Comparison of ENCODE assay signal across 20 cellular contexts in genomic region chr17:79041723-79042420, GRCh38. TPM values are rescaled to one million over a fixed set of nuclear protein-coding genes. Genes with fewer than 3 reads are reported as not detected.
DNase-seq lines count a peak whose midpoint lies in the region; ATAC-seq, FAIRE-seq and TF ChIP-seq lines count a peak whose summit lies in the region.
"Had no signal": no experiment of that assay in that cellular context is flagged by ENCODE, and none has a peak within 500 bp of the region (broad histone marks: within the 10 kb centered on the region; RNA-seq: fewer than 3 reads in every experiment).

No MANE protein-coding gene starts in this region.

- H3K27me3 ChIP-seq in left ventricle myocardium inferior (ENCODE audit: low read depth) (no peaks in the 10 kb centered on the region), subcutaneous abdominal adipose tissue (ENCODE audit: control insufficient read depth in 5 of 5, insufficient read depth in 4 of 5, low read length in 5 of 5) (no peaks in the 10 kb centered on the region)
- H3K27me3 ChIP-seq: uterus had no signal

- DNase-seq in left ventricle myocardium superior = peak; percentile 25
- no peak for DNase-seq in left ventricle myocardium inferior
- peak; percentile 39 for DNase-seq in RCC 7860 (ENCODE audit: low spot score)
- DNase-seq in glomerular visceral epithelial cell (ENCODE audit: extremely low spot score) = peak; percentile 55
- no peak for DNase-seq in stimulated activated naive CD8-positive, alpha-beta T cell treated with anti-CD3 and anti-CD28 coated beads, Interleukin-15, amount 100 ng/mL, for 72 hours
- no peak for DNase-seq in stimulated activated CD4-positive, alpha-beta T cell treated with anti-CD3 and anti-CD28 coated beads, Interleukin-2, amount 100 ng/mL, for 48 hours
- DNase-seq in activated naive CD8-positive, alpha-beta T cell treated with anti-CD3 and anti-CD28 coated beads for 36 hours = no peak
- DNase-seq: DMS79 treated with DMSO at 0.1 percent for 48 hours; NK-92 treated with Interleukin-12 subunit alpha and Interleukin-12 subunit beta, amount 100 ng/mL, for 24 hours; stimulated activated naive B cell treated with anti-CD40 and anti-IgM and Interleukin-4, amounts not matched to agents 10 μg/mL and 1 μg/mL and 100 μg/mL, for 72 hours had no signal

- H3K4me3 Mint-ChIP-seq in stimulated activated naive CD8-positive, alpha-beta T cell treated with anti-CD3 and anti-CD28 coated beads, Interleukin-15, amount 100 ng/mL, for 72 hours = no peak overlapping the region
- H3K4me3 Mint-ChIP-seq in activated naive CD8-positive, alpha-beta T cell treated with anti-CD3 and anti-CD28 coated beads for 36 hours = no peak overlapping the region
- H3K4me3 Mint-ChIP-seq: CD4-positive, alpha-beta T cell; mesothelial cell of epicardium; stimulated activated naive B cell treated with anti-CD40 and anti-IgM and Interleukin-4, amounts not matched to agents 10 μg/mL and 1 μg/mL and 100 μg/mL, for 72 hours had no signal

- H3K4me3 ChIP-seq in left ventricle myocardium inferior = no peak overlapping the region
- no peak overlapping the region for H3K4me3 ChIP-seq in subcutaneous abdominal adipose tissue (ENCODE audit: low read depth in 1 of 5, low read length in 5 of 5)
- H3K4me3 ChIP-seq: uterus had no signal

- H3K9ac ChIP-seq in subcutaneous abdominal adipose tissue (ENCODE audit: low read length in 5 of 5) = peak overlapping the region in 1 of 5 donors; percentile 35

- H3K36me3 ChIP-seq in left ventricle myocardium inferior (peaks cover 5% of the 10 kb centered on the region), subcutaneous abdominal adipose tissue (ENCODE audit: control insufficient read depth in 5 of 5, insufficient read depth in 5 of 5, low read length in 5 of 5) (peaks cover 0 to 14% (median 9%) of the 10 kb centered on the region in 5 donors)
- H3K36me3 ChIP-seq: uterus, WERI-Rb-1 had no signal

- H3K9me3 ChIP-seq in left ventricle myocardium inferior (replicated peaks) = no peaks in the 10 kb centered on the region
- H3K9me3 ChIP-seq in subcutaneous abdominal adipose tissue (ENCODE audit: control insufficient read depth in 5 of 5, low read length in 5 of 5) = no peaks in the 10 kb centered on the region
- H3K9me3 ChIP-seq: uterus had no signal

- H3K36me3 Mint-ChIP-seq in activated naive CD8-positive, alpha-beta T cell treated with anti-CD3 and anti-CD28 coated beads for 36 hours = no peaks in the 10 kb centered on the region
- H3K36me3 Mint-ChIP-seq: mesothelial cell of epicardium; stimulated activated naive B cell treated with anti-CD40 and anti-IgM and Interleukin-4, amounts not matched to agents 10 μg/mL and 1 μg/mL and 100 μg/mL, for 72 hours had no signal

- peaks cover 0 to 5% of the 10 kb centered on the region in 2 donors for H3K9me3 Mint-ChIP-seq in stimulated activated naive CD8-positive, alpha-beta T cell treated with anti-CD3 and anti-CD28 coated beads, Interleukin-15, amount 100 ng/mL, for 72 hours
- no peaks in the 10 kb centered on the region for H3K9me3 Mint-ChIP-seq in activated naive CD8-positive, alpha-beta T cell treated with anti-CD3 and anti-CD28 coated beads for 36 hours
- H3K9me3 Mint-ChIP-seq: activated T-helper 2 cell treated with anti-CD3 and anti-CD28 coated beads, Interferon-gamma antibody, Interleukin-2, Interleukin-4, amounts not matched to agents 10 μg/mL and 5 μg/mL and 100 μg/mL, durations not matched to agents 14 hours and 24 hours and 36 hours; CD4-positive, alpha-beta T cell; mesothelial cell of epicardium; stimulated activated naive B cell treated with anti-CD40 and anti-IgM and Interleukin-4, amounts not matched to agents 10 μg/mL and 1 μg/mL and 100 μg/mL, for 72 hours had no signal

- H3K27ac ChIP-seq in left ventricle myocardium inferior (replicated peaks) = no peak overlapping the region
- H3K27ac ChIP-seq in subcutaneous abdominal adipose tissue (ENCODE audit: low read depth, low read length) = peak overlapping the region; percentile 65
- H3K27ac ChIP-seq: HL-60, uterus, WERI-Rb-1 had no signal

- FAIRE-seq in RCC 7860 (lab: Jason Lieb, UNC) = no peak
- FAIRE-seq: bronchial epithelial cell, colon, H54 had no signal

- intact Hi-C loops in left ventricle myocardium superior (cut with micrococcal nuclease) (no loop called here), left ventricle myocardium inferior (cut with micrococcal nuclease) (no loop called here)

- no peak for ATAC-seq in left ventricle myocardium superior
- ATAC-seq in stimulated activated naive CD8-positive, alpha-beta T cell treated with anti-CD3 and anti-CD28 coated beads, Interleukin-15, amount 100 ng/mL, for 72 hours = no peak

- TF ChIP-seq CTCF in left ventricle myocardium inferior (IDR thresholded peaks at IDR 0.05; ENCODE audit: borderline replicate concordance) = no peak

- H3K27me3 Mint-ChIP-seq in stimulated activated naive CD8-positive, alpha-beta T cell treated with anti-CD3 and anti-CD28 coated beads, Interleukin-15, amount 100 ng/mL, for 72 hours = peaks cover 19% of the 10 kb centered on the region
- H3K27me3 Mint-ChIP-seq in activated naive CD8-positive, alpha-beta T cell treated with anti-CD3 and anti-CD28 coated beads for 36 hours = peaks cover 17% of the 10 kb centered on the region

- no peak overlapping the region for H3K27ac Mint-ChIP-seq in stimulated activated naive CD8-positive, alpha-beta T cell treated with anti-CD3 and anti-CD28 coated beads, Interleukin-15, amount 100 ng/mL, for 72 hours
- no peak overlapping the region for H3K27ac Mint-ChIP-seq in activated naive CD8-positive, alpha-beta T cell treated with anti-CD3 and anti-CD28 coated beads for 36 hours
- H3K27ac Mint-ChIP-seq: activated T-helper 2 cell treated with anti-CD3 and anti-CD28 coated beads, Interferon-gamma antibody, Interleukin-2, Interleukin-4, amounts not matched to agents 10 μg/mL and 5 μg/mL and 100 μg/mL, durations not matched to agents 14 hours and 24 hours and 36 hours; CD4-positive, alpha-beta T cell; mesothelial cell of epicardium; stimulated activated naive B cell treated with anti-CD40 and anti-IgM and Interleukin-4, amounts not matched to agents 10 μg/mL and 1 μg/mL and 100 μg/mL, for 72 hours had no signal

- peaks cover 7% of the 10 kb centered on the region for H3K4me1 Mint-ChIP-seq in stimulated activated naive CD8-positive, alpha-beta T cell treated with anti-CD3 and anti-CD28 coated beads, Interleukin-15, amount 100 ng/mL, for 72 hours
- peaks cover 3% of the 10 kb centered on the region for H3K4me1 Mint-ChIP-seq in activated naive CD8-positive, alpha-beta T cell treated with anti-CD3 and anti-CD28 coated beads for 36 hours

- H3K4me1 ChIP-seq in left ventricle myocardium inferior = peaks cover 52% of the 10 kb centered on the region
- peaks cover 14 to 48% (median 34%) of the 10 kb centered on the region in 5 donors for H3K4me1 ChIP-seq in subcutaneous abdominal adipose tissue (ENCODE audit: control insufficient read depth in 5 of 5, insufficient read depth in 5 of 5, low read length in 5 of 5)
- H3K4me1 ChIP-seq: uterus had no signal

RNA-seq across cellular contexts. Expression of gene C1QTNF1, which starts 17.9 kb away (rescaled TPM):
- total RNA-seq in left ventricle myocardium superior (247 TPM), left ventricle myocardium inferior (146 TPM)
- under 1 TPM; 0.12 to 0.14 TPM for total RNA-seq in activated naive CD8-positive, alpha-beta T cell treated with anti-CD3 and anti-CD28 coated beads for 36 hours
- total RNA-seq: activated T-helper 2 cell treated with anti-CD3 and anti-CD28 coated beads, Interferon-gamma antibody, Interleukin-2, Interleukin-4, amounts not matched to agents 10 μg/mL and 5 μg/mL and 100 μg/mL, durations not matched to agents 14 hours and 24 hours and 36 hours; CD4-positive, alpha-beta T cell had no signal

RNA-seq across cellular contexts. Expression of gene CANT1, which starts 32.3 kb away (rescaled TPM):
- total RNA-seq in left ventricle myocardium superior (28.2 TPM), left ventricle myocardium inferior (24.2 TPM)
- total RNA-seq in activated naive CD8-positive, alpha-beta T cell treated with anti-CD3 and anti-CD28 coated beads for 36 hours = 10 to 100 TPM; 39.3 to 43.1 TPM

RNA-seq across cellular contexts. Expression of gene ENGASE, which starts 32.8 kb away (rescaled TPM):
- total RNA-seq in left ventricle myocardium superior (32.8 TPM), left ventricle myocardium inferior (31.5 TPM)
- 10 to 100 TPM; 23.4 to 26.3 TPM for total RNA-seq in activated naive CD8-positive, alpha-beta T cell treated with anti-CD3 and anti-CD28 coated beads for 36 hours

Comparison
In these comparisons a context has a peak if more than half of its experiments do, and no peak if none do; other contexts are left out.
1. DNase-seq: peak in left ventricle myocardium superior (single experiment), RCC 7860 (single experiment) and glomerular visceral epithelial cell (single experiment); none in left ventricle myocardium inferior (single experiment), stimulated activated naive CD8-positive, alpha-beta T cell treated with anti-CD3 and anti-CD28 coated beads, Interleukin-15, amount 100 ng/mL, for 72 hours (0 of 2), stimulated activated CD4-positive, alpha-beta T cell treated with anti-CD3 and anti-CD28 coated beads, Interleukin-2, amount 100 ng/mL, for 48 hours (0 of 2) and activated naive CD8-positive, alpha-beta T cell treated with anti-CD3 and anti-CD28 coated beads for 36 hours (single experiment).
2. RNA of gene C1QTNF1, which starts 17.9 kb away (total RNA-seq): 247 TPM in left ventricle myocardium superior (single experiment) and 146 TPM in left ventricle myocardium inferior (single experiment); 0.12 to 0.14 TPM in activated naive CD8-positive, alpha-beta T cell treated with anti-CD3 and anti-CD28 coated beads for 36 hours; every median in the first group is over 100 times any median in the second.